ENCODE assay signal across 8 cellular contexts in genomic region chrX:30652527-30653414, GRCh38. TPM values are rescaled to one million over a fixed set of nuclear protein-coding genes. Genes with fewer than 3 reads are reported as not detected.
DNase-seq lines count a peak whose midpoint lies in the region; ATAC-seq and TF ChIP-seq lines count a peak whose summit lies in the region.

No MANE protein-coding gene starts in this region.

- POLR2A ChIA-PET in AG04450 (lab: Yijun Ruan, JAX), result no interaction called here

- peak overlapping the region; percentile 88 to 90 (median 88) for H3K4me3 Mint-ChIP-seq in immature natural killer cell

- no peaks in the 10 kb centered on the region for H3F3A ChIP-seq in smooth muscle cell (ENCODE audit: low read depth)

- no TSS peak for BruUV-seq in mammary epithelial cell (replicated peaks; lab: Mats Ljungman, UMichigan)

- no peaks in the 10 kb centered on the region for H3K79me2 ChIP-seq in mammary epithelial cell (ENCODE audit: insufficient read depth, low read length)
- no peaks in the 10 kb centered on the region for H3K79me2 ChIP-seq in smooth muscle cell (ENCODE audit: low read depth)

- H3K27me3 Mint-ChIP-seq in immature natural killer cell (ENCODE audit: low read depth in 3 of 3), result peaks cover 4 to 12% (median 5%) of the 10 kb centered on the region in 3 donors

- peak; percentile 77 for DNase-seq in AG04450 (ENCODE audit: low read depth, low spot score)
- DNase-seq in NCI-H2196 treated with DMSO at 0.1 percent for 48 hours (lab: John Stamatoyannopoulos, UW; ENCODE audit: unreplicated experiment), result peak; percentile 79
- peak; percentile 92 for DNase-seq in WERI-Rb-1
- DNase-seq in mammary epithelial cell, result peak; percentile 85
- DNase-seq in immature natural killer cell, result peak; percentile 90 to 92 (median 92)
- DNase-seq in smooth muscle cell (lab: John Stamatoyannopoulos, UW; ENCODE audit: unreplicated experiment), result peak; percentile 78

- H3K27me3 ChIP-seq in AG04450 (ENCODE audit: control insufficient read depth, insufficient read depth, low read length), result no peaks in the 10 kb centered on the region
- no peaks in the 10 kb centered on the region for H3K27me3 ChIP-seq in WERI-Rb-1 (ENCODE audit: insufficient read depth, low read depth, severe bottlenecking)
- no peaks in the 10 kb centered on the region for H3K27me3 ChIP-seq in mammary epithelial cell (ENCODE audit: insufficient read depth, low read length)
- no peaks in the 10 kb centered on the region for H3K27me3 ChIP-seq in smooth muscle cell (ENCODE audit: low read depth)

- H3K9ac ChIP-seq in mammary epithelial cell (ENCODE audit: insufficient read depth, low read length), result peak overlapping the region; percentile 34
- H3K9ac ChIP-seq in smooth muscle cell (ENCODE audit: low read depth), result no peak overlapping the region

- H3K9me3 Mint-ChIP-seq in immature natural killer cell, result no peaks in the 10 kb centered on the region

- H3K36me3 ChIP-seq in WERI-Rb-1, result no peaks in the 10 kb centered on the region
- H3K36me3 ChIP-seq in mammary epithelial cell (ENCODE audit: insufficient read depth, low read length), result no peaks in the 10 kb centered on the region
- no peaks in the 10 kb centered on the region for H3K36me3 ChIP-seq in smooth muscle cell (ENCODE audit: low read depth)

- H3K36me3 Mint-ChIP-seq in immature natural killer cell, result no peaks in the 10 kb centered on the region

- H3K4me1 ChIP-seq in mammary epithelial cell (ENCODE audit: insufficient read depth, low read length) (peaks cover 4% of the 10 kb centered on the region), smooth muscle cell (ENCODE audit: low read depth) (no peaks in the 10 kb centered on the region)

- H2AFZ ChIP-seq in mammary epithelial cell (ENCODE audit: low read depth, low read length), result peak overlapping the region; percentile 91
- peak overlapping the region; percentile 20 for H2AFZ ChIP-seq in smooth muscle cell (ENCODE audit: low read depth)

- H3K27ac ChIP-seq in AG04450 (ENCODE audit: low read depth, low read length), result peak overlapping the region; percentile 52
- peak overlapping the region; percentile 88 for H3K27ac ChIP-seq in WERI-Rb-1
- peak overlapping the region; percentile 13 for H3K27ac ChIP-seq in mammary epithelial cell (ENCODE audit: insufficient read depth, low read depth, low read length)
- H3K27ac ChIP-seq in smooth muscle cell (ENCODE audit: low read depth), result peak overlapping the region; percentile 47

- peak; percentile 89 for ATAC-seq in GM18907 (IDR thresholded peaks at IDR 0.05; ENCODE audit: unreplicated experiment)
- peak; percentile 86 for ATAC-seq in HG03135 (IDR thresholded peaks at IDR 0.05; ENCODE audit: unreplicated experiment)

- H3K27ac Mint-ChIP-seq in immature natural killer cell, result peak overlapping the region; percentile 85 to 93 (median 90)

- dilution Hi-C loops in mammary epithelial cell (cut with HindIII; ENCODE audit: low sequenced_read_pairs), result no loop called here

- peak overlapping the region; percentile 69 for H3K4me3 ChIP-seq in AG04450 (ENCODE audit: low read depth, low read length)
- peak overlapping the region; percentile 57 for H3K4me3 ChIP-seq in WERI-Rb-1 (ENCODE audit: low read depth, low read length)
- peak overlapping the region; percentile 41 to 65 (median 55) for H3K4me3 ChIP-seq in mammary epithelial cell (replicated peaks in 1 of 3; ENCODE audit: insufficient read depth in 1 of 3, low read depth in 2 of 3, low read length in 3 of 3)
- H3K4me3 ChIP-seq in smooth muscle cell, result peak overlapping the region; percentile 54

- TF ChIP-seq CTCF in AG04450 (IDR thresholded peaks at IDR 0.05; ENCODE audit: low read depth, low read length) (no peak), WERI-Rb-1 (IDR thresholded peaks at IDR 0.05; ENCODE audit: low read depth, low read length) (no peak), mammary epithelial cell (conservative IDR thresholded peaks at IDR 0.05 in 1 of 2, IDR thresholded peaks at IDR 0.05 in 1 of 2; ENCODE audit: extremely low read depth in 1 of 2, insufficient read depth in 1 of 2, low read depth in 1 of 2, low read length in 2 of 2) (no peak), smooth muscle cell (IDR thresholded peaks at IDR 0.05; ENCODE audit: borderline replicate concordance, insufficient read depth, poor library complexity, severe bottlenecking) (no peak)

- intact Hi-C loops in mammary epithelial cell (cut with micrococcal nuclease), result no loop called here

- in situ Hi-C loops in mammary epithelial cell (cut with MboI; ENCODE audit: low sequenced_read_pairs in 2 of 2), result no loop called here

- WGBS in mammary epithelial cell (ENCODE audit: low coverage, missing lambda C conversion rate), result 42% methylated on average over 24 of the region's 65 CpGs
- WGBS in smooth muscle cell (ENCODE audit: low lambda C conversion rate), result 56% methylated on average over 46 of the region's 65 CpGs

- CTCF ChIA-PET in AG04450 (lab: Charles Lee), result no interaction called here
- CTCF ChIA-PET in mammary epithelial cell (lab: Charles Lee; ENCODE audit: low non-redundant PET), result no interaction called here

- H3K4me2 ChIP-seq in mammary epithelial cell (ENCODE audit: insufficient read depth, low read depth, low read length) (peak overlapping the region; percentile 82), smooth muscle cell (peak overlapping the region; percentile 83)

- peaks cover 11% of the 10 kb centered on the region in 2 donors for H3K4me1 Mint-ChIP-seq in immature natural killer cell

- H3K9me3 ChIP-seq in AG04450 (ENCODE audit: control insufficient read depth, insufficient read depth, low read length), result no peaks in the 10 kb centered on the region
- H3K9me3 ChIP-seq in WERI-Rb-1 (ENCODE audit: severe bottlenecking), result no peaks in the 10 kb centered on the region
- H3K9me3 ChIP-seq in mammary epithelial cell (replicated peaks; ENCODE audit: insufficient read depth, low read length), result no peaks in the 10 kb centered on the region
- no peaks in the 10 kb centered on the region for H3K9me3 ChIP-seq in smooth muscle cell (replicated peaks; ENCODE audit: low read depth)

- H4K20me1 ChIP-seq in mammary epithelial cell (ENCODE audit: insufficient read depth, low read length) (no peaks in the 10 kb centered on the region), smooth muscle cell (ENCODE audit: low read depth) (no peaks in the 10 kb centered on the region)

RNA-seq across cellular contexts. Expression of gene GK, which starts 0.5 kb away (rescaled TPM):
- polyA plus RNA-seq in AG04450 (2011; rRNA removed), result 23.4 and 31.4 TPM in 2 replicates
- polyA minus RNA-seq in AG04450 (2011; rRNA and poly(A)+ RNA removed), result 28.2 and 29.2 TPM in 2 replicates
- 10 to 100 TPM; 10.5 to 11.8 TPM for total RNA-seq in mammary epithelial cell
- 3.3 TPM for polyA plus RNA-seq in mammary epithelial cell
- 31.9 TPM for polyA minus RNA-seq in mammary epithelial cell
- polyA plus RNA-seq in immature natural killer cell, result 1 to 10 TPM in 2 of 3 donors, under 1 TPM in 1; 0.78 to 5.3 (median 3.9) TPM
- 5.7 and 5.8 TPM in 2 replicates for total RNA-seq in smooth muscle cell
- 2.6 and 4.5 TPM in 2 replicates for polyA plus RNA-seq in smooth muscle cell

Comparison
In these comparisons a context has a peak if more than half of its experiments do, and no peak if none do; other contexts are left out.
1. Peak in every context shown above with its lines: DNase-seq, ATAC-seq, H3K4me3 ChIP-seq and H3K27ac ChIP-seq.
2. H3K27ac ChIP-seq: peak in every context shown above with its lines; median percentile 88 in WERI-Rb-1; 52 in AG04450; 47 in smooth muscle cell; 13 in mammary epithelial cell.